1 cellular context compared by ENCODE assay signal in genomic region chr1:74935446-74935845, GRCh38.
TF ChIP-seq lines count a peak whose summit lies in the region.

No MANE protein-coding gene starts in this region.

TF ChIP-seq in GM23338, 12 proteins besides CTCF, POLR2A, EP300 and RAD21 (continued from another document):
- TF ChIP-seq ZNF462 (CRISPR knock-in tag; IDR thresholded peaks at IDR 0.05) (no peak), CREB1 (CRISPR knock-in tag; IDR thresholded peaks at IDR 0.05; ENCODE audit: low read depth) (no peak)
